ENCODE assay signal across 1 cellular context in the genomic region with DNA sequence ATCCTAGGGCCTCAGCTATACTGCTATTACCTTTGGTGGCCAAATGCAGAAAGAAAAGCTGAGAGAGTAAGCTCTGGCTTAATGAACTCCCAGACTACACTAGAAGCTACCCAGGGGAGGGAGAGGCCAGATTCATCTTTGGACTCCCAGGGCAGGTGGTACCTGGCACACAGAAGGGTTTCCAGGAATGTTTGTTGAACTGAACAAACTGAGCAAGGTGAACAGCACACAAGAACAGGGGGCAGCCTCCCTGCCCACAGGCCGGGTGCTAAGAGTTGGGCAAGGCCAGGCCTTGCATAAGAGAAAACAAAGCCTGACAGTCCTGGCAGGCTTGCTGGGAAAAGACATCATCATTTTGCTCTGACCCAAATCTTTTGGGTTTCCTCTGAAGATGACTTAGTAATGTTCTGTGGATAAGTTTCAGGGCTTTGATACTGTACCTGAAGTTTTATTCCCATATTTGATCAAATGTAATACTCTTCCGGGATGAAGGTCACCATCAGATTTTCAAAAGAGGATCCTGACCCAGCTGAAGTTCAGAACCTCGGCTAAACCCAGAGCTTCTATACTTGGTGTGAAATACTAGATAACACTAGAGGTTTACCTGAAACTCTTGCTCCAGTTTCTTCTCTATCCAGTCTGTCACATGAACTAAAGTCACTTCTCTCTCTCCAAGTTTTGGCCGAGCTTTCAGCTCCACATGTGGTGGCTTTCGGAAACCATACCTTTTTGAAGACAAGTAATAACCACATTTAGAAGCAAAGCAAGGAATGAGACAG.
A peak's percentile ranks its signal among the peaks of the same experiment; 100 is the strongest.
TF ChIP-seq lines count a peak whose summit lies in the region.

No MANE protein-coding gene starts in this region.

TF ChIP-seq in HepG2, 621 proteins besides CTCF, POLR2A, EP300 and RAD21 (continued from another document and continues in another):
- TF ChIP-seq ZBTB4 (CRISPR knock-in tag; IDR thresholded peaks at IDR 0.05; ENCODE audit: borderline replicate concordance), result no peak
- no peak for TF ChIP-seq CHD4 (IDR thresholded peaks at IDR 0.05; ENCODE audit: borderline replicate concordance, low read length)
- TF ChIP-seq SIX4 (CRISPR knock-in tag; IDR thresholded peaks at IDR 0.05), result peak; percentile 92
- TF ChIP-seq ZNF772 (CRISPR knock-in tag; IDR thresholded peaks at IDR 0.05), result peak; percentile 84; the same call in 1 of the 2 replicates
- peak; percentile 97; the same call in 1 of the 2 replicates for TF ChIP-seq MEIS1 (CRISPR knock-in tag; IDR thresholded peaks at IDR 0.05; ENCODE audit: borderline replicate concordance)
- TF ChIP-seq NCOR1 (IDR thresholded peaks at IDR 0.05; ENCODE audit: borderline replicate concordance, low read length), result peak; percentile 95
- TF ChIP-seq DPF2 (CRISPR knock-in tag; IDR thresholded peaks at IDR 0.05; ENCODE audit: borderline replicate concordance, low read depth), result peak; percentile 100
- TF ChIP-seq MAZ (IDR thresholded peaks at IDR 0.05; ENCODE audit: borderline replicate concordance, low read depth, low read length), result 0 out of 2 replicates have a peak, but pooled peaks have one; percentile 57
- peak; percentile 85 for TF ChIP-seq MAZ (CRISPR knock-in tag; IDR thresholded peaks at IDR 0.05; ENCODE audit: low read depth)
- peak; percentile 88; the same call in 1 of the 2 replicates for TF ChIP-seq FUBP1 (CRISPR knock-in tag; IDR thresholded peaks at IDR 0.05; ENCODE audit: borderline replicate concordance)
- TF ChIP-seq KMT2B (CRISPR knock-in tag; IDR thresholded peaks at IDR 0.05), result peak; percentile 72; the same call in 1 of the 2 replicates
- 0 out of 2 replicates have a peak, but pooled peaks have one; percentile 25 for TF ChIP-seq CC2D1A (CRISPR knock-in tag; IDR thresholded peaks at IDR 0.05)
- peak; percentile 74; the same call in 1 of the 2 replicates for TF ChIP-seq KLF15 (CRISPR knock-in tag; IDR thresholded peaks at IDR 0.05; ENCODE audit: borderline replicate concordance)
- peak; percentile 100 for TF ChIP-seq CEBPB (IDR thresholded peaks at IDR 0.05; ENCODE audit: borderline replicate concordance, low read depth, low read length)
- TF ChIP-seq, protein P1, sequence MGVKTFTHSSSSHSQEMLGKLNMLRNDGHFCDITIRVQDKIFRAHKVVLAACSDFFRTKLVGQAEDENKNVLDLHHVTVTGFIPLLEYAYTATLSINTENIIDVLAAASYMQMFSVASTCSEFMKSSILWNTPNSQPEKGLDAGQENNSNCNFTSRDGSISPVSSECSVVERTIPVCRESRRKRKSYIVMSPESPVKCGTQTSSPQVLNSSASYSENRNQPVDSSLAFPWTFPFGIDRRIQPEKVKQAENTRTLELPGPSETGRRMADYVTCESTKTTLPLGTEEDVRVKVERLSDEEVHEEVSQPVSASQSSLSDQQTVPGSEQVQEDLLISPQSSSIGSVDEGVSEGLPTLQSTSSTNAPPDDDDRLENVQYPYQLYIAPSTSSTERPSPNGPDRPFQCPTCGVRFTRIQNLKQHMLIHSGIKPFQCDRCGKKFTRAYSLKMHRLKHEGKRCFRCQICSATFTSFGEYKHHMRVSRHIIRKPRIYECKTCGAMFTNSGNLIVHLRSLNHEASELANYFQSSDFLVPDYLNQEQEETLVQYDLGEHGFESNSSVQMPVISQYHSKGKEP (CRISPR knock-in tag; IDR thresholded peaks at IDR 0.05), result no peak; the same call in 1 of the 2 replicates
- peak; percentile 80; the same call in 1 of the 2 replicates for TF ChIP-seq ZNF225 (CRISPR knock-in tag; IDR thresholded peaks at IDR 0.05)
- TF ChIP-seq ZNF143 (CRISPR knock-in tag; IDR thresholded peaks at IDR 0.05), result peak; percentile 77
- 0 out of 2 replicates have a peak, but pooled peaks have one; percentile 33 for TF ChIP-seq ZSCAN30 (CRISPR knock-in tag; IDR thresholded peaks at IDR 0.05)
- TF ChIP-seq, protein P2, sequence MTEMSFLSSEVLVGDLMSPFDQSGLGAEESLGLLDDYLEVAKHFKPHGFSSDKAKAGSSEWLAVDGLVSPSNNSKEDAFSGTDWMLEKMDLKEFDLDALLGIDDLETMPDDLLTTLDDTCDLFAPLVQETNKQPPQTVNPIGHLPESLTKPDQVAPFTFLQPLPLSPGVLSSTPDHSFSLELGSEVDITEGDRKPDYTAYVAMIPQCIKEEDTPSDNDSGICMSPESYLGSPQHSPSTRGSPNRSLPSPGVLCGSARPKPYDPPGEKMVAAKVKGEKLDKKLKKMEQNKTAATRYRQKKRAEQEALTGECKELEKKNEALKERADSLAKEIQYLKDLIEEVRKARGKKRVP (CRISPR knock-in tag; IDR thresholded peaks at IDR 0.05), result peak in 1 of 2 experiments; percentile 77; a peak in 1 of 4 replicates
- TF ChIP-seq, protein P3, sequence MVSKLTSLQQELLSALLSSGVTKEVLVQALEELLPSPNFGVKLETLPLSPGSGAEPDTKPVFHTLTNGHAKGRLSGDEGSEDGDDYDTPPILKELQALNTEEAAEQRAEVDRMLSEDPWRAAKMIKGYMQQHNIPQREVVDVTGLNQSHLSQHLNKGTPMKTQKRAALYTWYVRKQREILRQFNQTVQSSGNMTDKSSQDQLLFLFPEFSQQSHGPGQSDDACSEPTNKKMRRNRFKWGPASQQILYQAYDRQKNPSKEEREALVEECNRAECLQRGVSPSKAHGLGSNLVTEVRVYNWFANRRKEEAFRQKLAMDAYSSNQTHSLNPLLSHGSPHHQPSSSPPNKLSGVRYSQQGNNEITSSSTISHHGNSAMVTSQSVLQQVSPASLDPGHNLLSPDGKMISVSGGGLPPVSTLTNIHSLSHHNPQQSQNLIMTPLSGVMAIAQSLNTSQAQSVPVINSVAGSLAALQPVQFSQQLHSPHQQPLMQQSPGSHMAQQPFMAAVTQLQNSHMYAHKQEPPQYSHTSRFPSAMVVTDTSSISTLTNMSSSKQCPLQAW (CRISPR knock-in tag; IDR thresholded peaks at IDR 0.05), result peak; percentile 96
- peak; percentile 88 for TF ChIP-seq ETV5 (CRISPR knock-in tag; IDR thresholded peaks at IDR 0.05; ENCODE audit: borderline replicate concordance)
- TF ChIP-seq PHF5A (CRISPR knock-in tag; IDR thresholded peaks at IDR 0.05; ENCODE audit: low read depth, unreplicated experiment), result peak; percentile 97
- peak; percentile 99 for TF ChIP-seq SOX5 (CRISPR knock-in tag; IDR thresholded peaks at IDR 0.05; ENCODE audit: borderline replicate concordance)
- peak; percentile 95 for TF ChIP-seq MEF2D (CRISPR knock-in tag; IDR thresholded peaks at IDR 0.05)
- peak; percentile 72 for TF ChIP-seq KAT7 (CRISPR knock-in tag; IDR thresholded peaks at IDR 0.05; ENCODE audit: borderline replicate concordance)
- no peak for TF ChIP-seq SYNCRIP (IDR thresholded peaks at IDR 0.05; ENCODE audit: insufficient read depth, low read depth, low read length)
- TF ChIP-seq, protein P4, sequence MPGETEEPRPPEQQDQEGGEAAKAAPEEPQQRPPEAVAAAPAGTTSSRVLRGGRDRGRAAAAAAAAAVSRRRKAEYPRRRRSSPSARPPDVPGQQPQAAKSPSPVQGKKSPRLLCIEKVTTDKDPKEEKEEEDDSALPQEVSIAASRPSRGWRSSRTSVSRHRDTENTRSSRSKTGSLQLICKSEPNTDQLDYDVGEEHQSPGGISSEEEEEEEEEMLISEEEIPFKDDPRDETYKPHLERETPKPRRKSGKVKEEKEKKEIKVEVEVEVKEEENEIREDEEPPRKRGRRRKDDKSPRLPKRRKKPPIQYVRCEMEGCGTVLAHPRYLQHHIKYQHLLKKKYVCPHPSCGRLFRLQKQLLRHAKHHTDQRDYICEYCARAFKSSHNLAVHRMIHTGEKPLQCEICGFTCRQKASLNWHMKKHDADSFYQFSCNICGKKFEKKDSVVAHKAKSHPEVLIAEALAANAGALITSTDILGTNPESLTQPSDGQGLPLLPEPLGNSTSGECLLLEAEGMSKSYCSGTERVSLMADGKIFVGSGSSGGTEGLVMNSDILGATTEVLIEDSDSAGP (CRISPR knock-in tag; IDR thresholded peaks at IDR 0.05; ENCODE audit: borderline replicate concordance), result peak; percentile 89
- TF ChIP-seq HNRNPLL (IDR thresholded peaks at IDR 0.05; ENCODE audit: low read depth, low read length, poor library complexity, severe bottlenecking), result no peak
- TF ChIP-seq, protein P5, sequence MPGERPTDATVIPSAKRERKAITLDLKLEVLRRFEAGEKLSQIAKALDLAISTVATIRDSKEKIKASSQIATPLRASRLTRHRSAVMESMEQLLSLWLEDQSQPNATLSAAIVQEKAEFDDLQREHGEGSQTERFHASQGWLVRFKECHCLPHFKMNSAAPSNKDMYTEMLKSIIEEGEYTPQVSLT (CRISPR knock-in tag; IDR thresholded peaks at IDR 0.05; ENCODE audit: borderline replicate concordance, low read depth), result peak; percentile 97; the same call in 1 of the 2 replicates
- TF ChIP-seq KDM5A (IDR thresholded peaks at IDR 0.05; ENCODE audit: borderline replicate concordance, low read length), result no peak; the same call in 1 of the 2 replicates
- peak; percentile 89 for TF ChIP-seq CREM (IDR thresholded peaks at IDR 0.05)
- no peak for TF ChIP-seq CREM (CRISPR knock-in tag; IDR thresholded peaks at IDR 0.05)
- TF ChIP-seq NR2F6 (IDR thresholded peaks at IDR 0.05), result peak; percentile 86
- peak; percentile 93 for TF ChIP-seq NR2F6 (CRISPR knock-in tag; IDR thresholded peaks at IDR 0.05)
- TF ChIP-seq, protein P6, sequence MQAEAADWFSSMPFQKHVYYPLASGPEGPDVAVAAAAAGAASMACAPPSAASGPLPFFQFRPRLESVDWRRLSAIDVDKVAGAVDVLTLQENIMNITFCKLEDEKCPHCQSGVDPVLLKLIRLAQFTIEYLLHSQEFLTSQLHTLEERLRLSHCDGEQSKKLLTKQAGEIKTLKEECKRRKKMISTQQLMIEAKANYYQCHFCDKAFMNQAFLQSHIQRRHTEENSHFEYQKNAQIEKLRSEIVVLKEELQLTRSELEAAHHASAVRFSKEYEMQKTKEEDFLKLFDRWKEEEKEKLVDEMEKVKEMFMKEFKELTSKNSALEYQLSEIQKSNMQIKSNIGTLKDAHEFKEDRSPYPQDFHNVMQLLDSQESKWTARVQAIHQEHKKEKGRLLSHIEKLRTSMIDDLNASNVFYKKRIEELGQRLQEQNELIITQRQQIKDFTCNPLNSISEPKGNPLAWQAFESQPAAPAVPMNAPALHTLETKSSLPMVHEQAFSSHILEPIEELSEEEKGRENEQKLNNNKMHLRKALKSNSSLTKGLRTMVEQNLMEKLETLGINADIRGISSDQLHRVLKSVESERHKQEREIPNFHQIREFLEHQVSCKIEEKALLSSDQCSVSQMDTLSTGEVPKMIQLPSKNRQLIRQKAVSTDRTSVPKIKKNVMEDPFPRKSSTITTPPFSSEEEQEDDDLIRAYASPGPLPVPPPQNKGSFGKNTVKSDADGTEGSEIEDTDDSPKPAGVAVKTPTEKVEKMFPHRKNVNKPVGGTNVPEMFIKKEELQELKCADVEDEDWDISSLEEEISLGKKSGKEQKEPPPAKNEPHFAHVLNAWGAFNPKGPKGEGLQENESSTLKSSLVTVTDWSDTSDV (CRISPR knock-in tag; IDR thresholded peaks at IDR 0.05), result no peak; the same call in 1 of the 2 replicates
- TF ChIP-seq SOX13 (IDR thresholded peaks at IDR 0.05), result peak; percentile 88
- peak in 1 of 2 experiments; percentile 99; a peak in 2 of 4 replicates for TF ChIP-seq SOX13 (CRISPR knock-in tag; conservative IDR thresholded peaks at IDR 0.05 in 1 of 2, IDR thresholded peaks at IDR 0.05 in 1 of 2)
- peak; percentile 42; the same call in 1 of the 2 replicates for TF ChIP-seq ZNF563 (CRISPR knock-in tag; IDR thresholded peaks at IDR 0.05)
- peak; percentile 66; the same call in 1 of the 2 replicates for TF ChIP-seq ATF7-NPFF (CRISPR knock-in tag; IDR thresholded peaks at IDR 0.05; ENCODE audit: low read depth)
- TF ChIP-seq, protein P7, sequence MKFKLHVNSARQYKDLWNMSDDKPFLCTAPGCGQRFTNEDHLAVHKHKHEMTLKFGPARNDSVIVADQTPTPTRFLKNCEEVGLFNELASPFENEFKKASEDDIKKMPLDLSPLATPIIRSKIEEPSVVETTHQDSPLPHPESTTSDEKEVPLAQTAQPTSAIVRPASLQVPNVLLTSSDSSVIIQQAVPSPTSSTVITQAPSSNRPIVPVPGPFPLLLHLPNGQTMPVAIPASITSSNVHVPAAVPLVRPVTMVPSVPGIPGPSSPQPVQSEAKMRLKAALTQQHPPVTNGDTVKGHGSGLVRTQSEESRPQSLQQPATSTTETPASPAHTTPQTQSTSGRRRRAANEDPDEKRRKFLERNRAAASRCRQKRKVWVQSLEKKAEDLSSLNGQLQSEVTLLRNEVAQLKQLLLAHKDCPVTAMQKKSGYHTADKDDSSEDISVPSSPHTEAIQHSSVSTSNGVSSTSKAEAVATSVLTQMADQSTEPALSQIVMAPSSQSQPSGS (CRISPR knock-in tag; IDR thresholded peaks at IDR 0.05), result peak; percentile 97
- TF ChIP-seq MED1 (CRISPR knock-in tag; IDR thresholded peaks at IDR 0.05), result peak; percentile 99
- peak; percentile 52; the same call in 1 of the 2 replicates for TF ChIP-seq TAF1 (CRISPR knock-in tag; IDR thresholded peaks at IDR 0.05)
- peak; percentile 97 for TF ChIP-seq ZNF205 (CRISPR knock-in tag; IDR thresholded peaks at IDR 0.05)
